ENCODE assay signal across 1 cellular context in genomic region chr2:202377308-202377736, GRCh38.
TF ChIP-seq lines count a peak whose summit lies in the region.

No MANE protein-coding gene starts in this region.

TF ChIP-seq in HepG2, 621 proteins besides CTCF, POLR2A, EP300 and RAD21 (continued from another document and continues in another):
- TF ChIP-seq ZBTB49 (CRISPR knock-in tag; IDR thresholded peaks at IDR 0.05; ENCODE audit: borderline replicate concordance): no peak
- no peak for TF ChIP-seq ZNF646 (CRISPR knock-in tag; IDR thresholded peaks at IDR 0.05)
- no peak for TF ChIP-seq ATF7 (IDR thresholded peaks at IDR 0.05)
- no peak for TF ChIP-seq ATF7 (CRISPR knock-in tag; IDR thresholded peaks at IDR 0.05)
- TF ChIP-seq AFF4 (CRISPR knock-in tag; IDR thresholded peaks at IDR 0.05): no peak
- TF ChIP-seq ZFY (CRISPR knock-in tag; IDR thresholded peaks at IDR 0.05): peak; percentile 92
- TF ChIP-seq, protein P1, sequence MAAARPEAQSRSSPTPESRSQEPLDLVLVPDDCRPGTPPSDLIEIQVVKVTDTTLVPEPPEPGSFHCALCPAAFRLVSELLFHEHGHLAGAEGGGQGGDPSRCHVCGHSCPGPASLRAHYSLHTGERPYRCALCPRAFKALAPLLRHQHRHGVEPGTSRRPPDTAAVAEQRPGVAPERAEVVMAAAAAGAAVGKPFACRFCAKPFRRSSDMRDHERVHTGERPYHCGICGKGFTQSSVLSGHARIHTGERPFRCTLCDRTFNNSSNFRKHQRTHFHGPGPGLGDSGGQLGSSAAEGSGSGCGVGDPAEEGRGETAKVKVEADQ (CRISPR knock-in tag; IDR thresholded peaks at IDR 0.05; ENCODE audit: borderline replicate concordance): no peak
- no peak for TF ChIP-seq ATF4 (CRISPR knock-in tag; IDR thresholded peaks at IDR 0.05)
- peak; percentile 92 for TF ChIP-seq ZNF333 (CRISPR knock-in tag; IDR thresholded peaks at IDR 0.05; ENCODE audit: borderline replicate concordance)
- TF ChIP-seq MAFK (conservative IDR thresholded peaks at IDR 0.05 in 1 of 2, IDR thresholded peaks at IDR 0.05 in 1 of 2; ENCODE audit: low read length in 2 of 2): no peak
- TF ChIP-seq ZNF558 (CRISPR knock-in tag; IDR thresholded peaks at IDR 0.05; ENCODE audit: borderline replicate concordance): no peak
- TF ChIP-seq RELA (CRISPR knock-in tag; IDR thresholded peaks at IDR 0.05): no peak
- TF ChIP-seq ZNF670 (CRISPR knock-in tag; IDR thresholded peaks at IDR 0.05; ENCODE audit: borderline replicate concordance): no peak
- TF ChIP-seq KDM2A (CRISPR knock-in tag; IDR thresholded peaks at IDR 0.05; ENCODE audit: borderline replicate concordance, low read depth): peak; percentile 49; the same call in 1 of the 2 replicates
- no peak for TF ChIP-seq RERE (CRISPR knock-in tag; IDR thresholded peaks at IDR 0.05; ENCODE audit: low read depth)
- peak; percentile 90; the same call in 1 of the 2 replicates for TF ChIP-seq MXD1 (CRISPR knock-in tag; IDR thresholded peaks at IDR 0.05)
- TF ChIP-seq, protein P2, sequence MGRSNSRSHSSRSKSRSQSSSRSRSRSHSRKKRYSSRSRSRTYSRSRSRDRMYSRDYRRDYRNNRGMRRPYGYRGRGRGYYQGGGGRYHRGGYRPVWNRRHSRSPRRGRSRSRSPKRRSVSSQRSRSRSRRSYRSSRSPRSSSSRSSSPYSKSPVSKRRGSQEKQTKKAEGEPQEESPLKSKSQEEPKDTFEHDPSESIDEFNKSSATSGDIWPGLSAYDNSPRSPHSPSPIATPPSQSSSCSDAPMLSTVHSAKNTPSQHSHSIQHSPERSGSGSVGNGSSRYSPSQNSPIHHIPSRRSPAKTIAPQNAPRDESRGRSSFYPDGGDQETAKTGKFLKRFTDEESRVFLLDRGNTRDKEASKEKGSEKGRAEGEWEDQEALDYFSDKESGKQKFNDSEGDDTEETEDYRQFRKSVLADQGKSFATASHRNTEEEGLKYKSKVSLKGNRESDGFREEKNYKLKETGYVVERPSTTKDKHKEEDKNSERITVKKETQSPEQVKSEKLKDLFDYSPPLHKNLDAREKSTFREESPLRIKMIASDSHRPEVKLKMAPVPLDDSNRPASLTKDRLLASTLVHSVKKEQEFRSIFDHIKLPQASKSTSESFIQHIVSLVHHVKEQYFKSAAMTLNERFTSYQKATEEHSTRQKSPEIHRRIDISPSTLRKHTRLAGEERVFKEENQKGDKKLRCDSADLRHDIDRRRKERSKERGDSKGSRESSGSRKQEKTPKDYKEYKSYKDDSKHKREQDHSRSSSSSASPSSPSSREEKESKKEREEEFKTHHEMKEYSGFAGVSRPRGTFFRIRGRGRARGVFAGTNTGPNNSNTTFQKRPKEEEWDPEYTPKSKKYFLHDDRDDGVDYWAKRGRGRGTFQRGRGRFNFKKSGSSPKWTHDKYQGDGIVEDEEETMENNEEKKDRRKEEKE (IDR thresholded peaks at IDR 0.05): no peak
- TF ChIP-seq, protein P3, sequence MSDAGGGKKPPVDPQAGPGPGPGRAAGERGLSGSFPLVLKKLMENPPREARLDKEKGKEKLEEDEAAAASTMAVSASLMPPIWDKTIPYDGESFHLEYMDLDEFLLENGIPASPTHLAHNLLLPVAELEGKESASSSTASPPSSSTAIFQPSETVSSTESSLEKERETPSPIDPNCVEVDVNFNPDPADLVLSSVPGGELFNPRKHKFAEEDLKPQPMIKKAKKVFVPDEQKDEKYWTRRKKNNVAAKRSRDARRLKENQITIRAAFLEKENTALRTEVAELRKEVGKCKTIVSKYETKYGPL (CRISPR knock-in tag; IDR thresholded peaks at IDR 0.05): no peak
- TF ChIP-seq ZNF577 (CRISPR knock-in tag; IDR thresholded peaks at IDR 0.05; ENCODE audit: borderline replicate concordance, low read depth): no peak
- 0 out of 2 replicates have a peak, but pooled peaks have one; percentile 53 for TF ChIP-seq AKAP8 (CRISPR knock-in tag; IDR thresholded peaks at IDR 0.05)
- no peak for TF ChIP-seq ZBTB14 (CRISPR knock-in tag; IDR thresholded peaks at IDR 0.05)
- no peak for TF ChIP-seq KLF9 (CRISPR knock-in tag; IDR thresholded peaks at IDR 0.05; ENCODE audit: low read depth)
- TF ChIP-seq ZNF24 (IDR thresholded peaks at IDR 0.05): no peak
- 0 out of 2 replicates have a peak, but pooled peaks have one; percentile 47 for TF ChIP-seq GZF1 (CRISPR knock-in tag; IDR thresholded peaks at IDR 0.05)
- TF ChIP-seq FOSL1 (CRISPR knock-in tag; IDR thresholded peaks at IDR 0.05; ENCODE audit: borderline replicate concordance): peak; percentile 31; the same call in 1 of the 2 replicates
- no peak for TF ChIP-seq ZNF335 (CRISPR knock-in tag; IDR thresholded peaks at IDR 0.05)
